8 cellular contexts compared by ENCODE assay signal in the genomic region with DNA sequence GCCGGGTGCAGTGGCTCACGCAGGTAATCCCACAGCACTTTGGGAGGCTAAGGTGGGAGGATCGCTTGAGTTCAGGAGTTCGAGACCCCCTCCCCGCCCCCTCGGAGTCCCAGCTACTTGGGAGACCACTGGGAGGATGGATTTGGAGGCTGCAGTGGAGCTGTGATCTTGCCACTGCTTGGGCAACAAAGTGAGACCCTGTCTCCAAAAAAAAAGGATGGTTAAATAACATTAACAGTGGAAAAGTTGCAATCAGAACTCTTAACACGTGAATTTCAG. TPM values are rescaled to one million over a fixed set of nuclear protein-coding genes. Genes with fewer than 3 reads are reported as not detected.
DNase-seq lines count a peak whose midpoint lies in the region; TF ChIP-seq lines count a peak whose summit lies in the region.

No MANE protein-coding gene starts in this region.

- peak overlapping the region; percentile 56 for H2AFZ ChIP-seq in fibroblast of lung (ENCODE audit: low read length)

- H3K9me3 ChIP-seq in SK-N-MC (ENCODE audit: low read depth, low read length) (no peaks in the 10 kb centered on the region), fibroblast of lung (ENCODE audit: control insufficient read depth, insufficient read depth, low read depth, low read length) (no peaks in the 10 kb centered on the region)

- H3K79me2 ChIP-seq in fibroblast of lung (ENCODE audit: control insufficient read depth, insufficient read depth, low read length), result peaks cover 41% of the 10 kb centered on the region

- no peaks in the 10 kb centered on the region for H3K4me1 ChIP-seq in fibroblast of lung (ENCODE audit: control insufficient read depth, extremely low read depth, insufficient read depth, low read length)

- no peak overlapping the region for H3K27ac ChIP-seq in SK-N-MC
- peak overlapping the region; percentile 98 for H3K27ac ChIP-seq in fibroblast of lung (ENCODE audit: insufficient read depth, low read length)

- H3K36me3 ChIP-seq in SK-N-MC (ENCODE audit: insufficient read depth, low read length) (peaks cover 12% of the 10 kb centered on the region), fibroblast of lung (ENCODE audit: control insufficient read depth, insufficient read depth, low read length) (no peaks in the 10 kb centered on the region)

- H3K9ac ChIP-seq in SK-N-MC (ENCODE audit: insufficient read length) (peak overlapping the region; percentile 33), fibroblast of lung (ENCODE audit: insufficient read depth, low read length) (peak overlapping the region; percentile 96)

- H4K20me1 ChIP-seq in fibroblast of lung (ENCODE audit: control insufficient read depth, extremely low read depth, insufficient read depth, low read length), result no peaks in the 10 kb centered on the region

- no peak for TF ChIP-seq CTCF in fibroblast of lung (conservative IDR thresholded peaks at IDR 0.05 in 1 of 2, IDR thresholded peaks at IDR 0.05 in 1 of 2; ENCODE audit: low read depth in 1 of 2, low read length in 2 of 2)
- TF ChIP-seq CTCF in retinal pigment epithelial cell (conservative IDR thresholded peaks at IDR 0.05; ENCODE audit: low read depth, low read length), result no peak

- H3K27me3 ChIP-seq in fibroblast of lung (ENCODE audit: control insufficient read depth, insufficient read depth, low read length), result no peaks in the 10 kb centered on the region

- peak overlapping the region; percentile 100 for H3K4me2 ChIP-seq in fibroblast of lung (ENCODE audit: extremely low read depth, insufficient read depth, low read length)

- DNase-seq in ELF-1 (ENCODE audit: low read depth, low spot score), result peak; percentile 21
- DNase-seq in SK-N-MC (ENCODE audit: low read depth, low spot score), result no peak
- no peak for DNase-seq in fibroblast of lung (ENCODE audit: low read depth in 2 of 2)
- no peak for DNase-seq in retinal pigment epithelial cell (ENCODE audit: low read depth)
- no peak for DNase-seq in COLO829 (ENCODE audit: low spot score)
- DNase-seq in NCI-H2081 (lab: John Stamatoyannopoulos, UW), result no peak
- DNase-seq in HT-29 (ENCODE audit: low spot score), result no peak
- DNase-seq in NCI-H2196 treated with DMSO at 0.1 percent for 48 hours (lab: John Stamatoyannopoulos, UW; ENCODE audit: unreplicated experiment), result no peak

- H3K4me3 ChIP-seq in SK-N-MC (no peak overlapping the region; the same call in 1 of the 2 replicates), fibroblast of lung (replicated peaks in 1 of 4; ENCODE audit: control extremely low read depth in 1 of 4, insufficient read depth in 1 of 4, low read depth in 3 of 4, low read length in 4 of 4) (peak overlapping the region; percentile 81 to 98 (median 90)), retinal pigment epithelial cell (ENCODE audit: low read length) (peak overlapping the region; percentile 92)

RNA-seq across cellular contexts. Expression of a gene that starts 1.4 kb away (rescaled TPM):
- total RNA-seq in fibroblast of lung, result 54.2 and 61.8 TPM in 2 replicates
- polyA plus RNA-seq in fibroblast of lung, result 36.1 and 44.8 TPM in 2 replicates
- 28.0 and 30.8 TPM in 2 replicates for polyA plus RNA-seq in fibroblast of lung (2012)
- polyA minus RNA-seq in fibroblast of lung (ENCODE audit: low replicate concordance), result 10.7 and 20.8 TPM in 2 replicates
- 58.2 and 63.8 TPM in 2 replicates for total RNA-seq in HT-29 (2014; rRNA removed; shearing (Covaris generic))

RNA-seq across cellular contexts. Expression of a gene that starts 1.6 kb away (rescaled TPM):
- total RNA-seq in fibroblast of lung, result 15.4 and 24.6 TPM in 2 replicates
- polyA plus RNA-seq in fibroblast of lung, result 14.2 and 15.1 TPM in 2 replicates
- 15.5 and 18.6 TPM in 2 replicates for polyA plus RNA-seq in fibroblast of lung (2012)
- polyA minus RNA-seq in fibroblast of lung (ENCODE audit: low replicate concordance), result 8.2 and 15.4 TPM in 2 replicates
- total RNA-seq in HT-29 (2014; rRNA removed; shearing (Covaris generic)), result 3.3 and 5.8 TPM in 2 replicates
